ENCODE assay signal across 1 cellular context in genomic region chr9:18666987-18667772, GRCh38.
TF ChIP-seq lines count a peak whose summit lies in the region.

No MANE protein-coding gene starts in this region.

TF ChIP-seq in GM23338, 12 proteins besides CTCF, POLR2A, EP300 and RAD21 (continued from another document):
- TF ChIP-seq ZNF462 (CRISPR knock-in tag; IDR thresholded peaks at IDR 0.05) (no peak), JUNB (IDR thresholded peaks at IDR 0.05; ENCODE audit: unreplicated experiment) (no peak), ZNF114 (CRISPR knock-in tag; IDR thresholded peaks at IDR 0.05) (no peak), REST (IDR thresholded peaks at IDR 0.05; ENCODE audit: unreplicated experiment) (no peak), ZNF331 (CRISPR knock-in tag; IDR thresholded peaks at IDR 0.05; ENCODE audit: low read depth) (no peak), CREB1 (CRISPR knock-in tag; IDR thresholded peaks at IDR 0.05; ENCODE audit: low read depth) (no peak), EZH2 (IDR thresholded peaks at IDR 0.05; ENCODE audit: low read depth, unreplicated experiment) (no peak), STAT1 (IDR thresholded peaks at IDR 0.05; ENCODE audit: unreplicated experiment) (no peak), EZH2phosphoT487 (IDR thresholded peaks at IDR 0.05; ENCODE audit: unreplicated experiment) (no peak), POLR2AphosphoS5 (IDR thresholded peaks at IDR 0.05; ENCODE audit: low read depth) (no peak), NANOG (IDR thresholded peaks at IDR 0.05; ENCODE audit: borderline replicate concordance) (no peak)
